In the genomic region with DNA sequence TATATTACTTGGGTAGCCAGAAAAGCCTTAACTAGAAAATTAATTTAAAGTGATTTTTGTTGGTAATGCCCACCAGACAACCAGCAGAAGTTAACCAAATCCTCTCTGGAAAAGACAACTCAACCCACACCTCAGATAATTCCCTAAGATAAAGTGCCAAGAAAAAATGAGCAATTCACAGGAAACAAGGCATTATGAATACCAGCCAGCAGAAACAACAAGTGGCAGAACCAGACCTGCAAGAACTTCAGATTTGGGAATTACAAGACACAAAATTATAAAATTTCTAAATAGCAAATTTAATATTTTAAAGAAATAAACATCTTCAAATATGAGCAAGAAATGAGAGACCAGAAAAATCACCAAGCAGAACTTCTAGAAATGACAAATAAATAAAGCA, we compare ENCODE assay signal across 20 cellular contexts.
"Had no signal": no experiment of that assay in that cellular context is flagged by ENCODE, and none has a peak within 500 bp of the region (broad histone marks: within the 10 kb centered on the region; RNA-seq: fewer than 3 reads in every experiment).

No MANE protein-coding gene starts in this region.

- H3K27ac Mint-ChIP-seq: activated T-helper 2 cell treated with anti-CD3 and anti-CD28 coated beads, Interferon-gamma antibody, Interleukin-2, Interleukin-4, amounts not matched to agents 10 μg/mL and 5 μg/mL and 100 μg/mL, durations not matched to agents 14 hours and 24 hours and 36 hours; dendritic cell treated with granulocyte-macrophage colony-stimulating factor and Interleukin-4, amounts not matched to agents 40 ng/mL and 50 ng/mL, for 4 days; progenitor cell of endocrine pancreas; T-helper 1 cell treated with Interleukin-12 subunit alpha and Interleukin-12 subunit beta and Interleukin-4 antibody, amounts not matched to agents 30 μg/mL and 1 μg/mL, for 36 hours; WTC11 had no signal

- H3K27me3 ChIP-seq: heart left ventricle, spleen, testis, uterus had no signal

- H3K9me3 ChIP-seq: heart left ventricle, lower lobe of right lung, spleen, testis, uterus had no signal

- H3K4me3 Mint-ChIP-seq: activated T-cell treated with anti-CD3 and anti-CD28 coated beads, Interleukin-2, amount 50 U/mL, for 4 hours; dendritic cell treated with granulocyte-macrophage colony-stimulating factor and Interleukin-4, amounts not matched to agents 40 ng/mL and 50 ng/mL, for 4 days; naive thymus-derived CD8-positive, alpha-beta T cell; T-helper 1 cell treated with Interleukin-12 subunit alpha and Interleukin-12 subunit beta and Interleukin-4 antibody, amounts not matched to agents 30 μg/mL and 1 μg/mL, for 36 hours; WTC11 had no signal

- H3K27me3 Mint-ChIP-seq: dendritic cell treated with granulocyte-macrophage colony-stimulating factor and Interleukin-4, amounts not matched to agents 40 ng/mL and 50 ng/mL, for 4 days; naive thymus-derived CD8-positive, alpha-beta T cell had no signal

- H3K27ac ChIP-seq: heart left ventricle, lower lobe of right lung, spleen, testis, uterus had no signal

- H3K36me3 ChIP-seq: uterus had no signal

- H3K4me3 ChIP-seq: heart left ventricle, lower lobe of right lung, spleen, testis, uterus had no signal

- DNase-seq: activated CD8-positive, alpha-beta memory T cell treated with anti-CD3 and anti-CD28 coated beads, Interleukin-2, amount 50 U/mL, for 48 hours; activated naive CD4-positive, alpha-beta T cell treated with Interleukin-2 at 50 U/mL for 16 hours; activated T-cell treated with anti-CD3 and anti-CD28 coated beads, Interleukin-2, amount 50 U/mL, for 4 hours; amygdala; effector CD4-positive, alpha-beta T cell; heart left ventricle; lower lobe of right lung; naive thymus-derived CD8-positive, alpha-beta T cell; retina; spleen; stimulated activated CD4-positive, alpha-beta T cell treated with anti-CD3 and anti-CD28 coated beads, Interleukin-4, amount 100 ng/mL, for 1 hour; stimulated activated naive CD4-positive, alpha-beta T cell; T1000; testis; uterus had no signal

- H3K9me3 Mint-ChIP-seq: activated T-cell treated with anti-CD3 and anti-CD28 coated beads, Interleukin-2, amount 50 U/mL, for 4 hours; activated T-helper 2 cell treated with anti-CD3 and anti-CD28 coated beads, Interferon-gamma antibody, Interleukin-2, Interleukin-4, amounts not matched to agents 10 μg/mL and 5 μg/mL and 100 μg/mL, durations not matched to agents 14 hours and 24 hours and 36 hours; dendritic cell treated with granulocyte-macrophage colony-stimulating factor and Interleukin-4, amounts not matched to agents 40 ng/mL and 50 ng/mL, for 4 days; naive thymus-derived CD8-positive, alpha-beta T cell; T-helper 1 cell treated with Interleukin-12 subunit alpha and Interleukin-12 subunit beta and Interleukin-4 antibody, amounts not matched to agents 30 μg/mL and 1 μg/mL, for 36 hours; WTC11 had no signal

- H3K4me1 ChIP-seq: lower lobe of right lung, uterus had no signal
